Comparison of ENCODE assay signal across 10 cellular contexts in genomic region chr20:21510414-21510971, GRCh38. TPM values are rescaled to one million over a fixed set of nuclear protein-coding genes. Genes with fewer than 3 reads are reported as not detected.
DNase-seq lines count a peak whose midpoint lies in the region; ATAC-seq and TF ChIP-seq lines count a peak whose summit lies in the region.
"Had no signal": no experiment of that assay in that cellular context is flagged by ENCODE, and none has a peak within 500 bp of the region (broad histone marks: within the 10 kb centered on the region; RNA-seq: fewer than 3 reads in every experiment).

No MANE protein-coding gene starts in this region.

- H3K36me3 ChIP-seq in iPS-15b (ENCODE audit: control insufficient read depth, insufficient read depth, low read length): no peaks in the 10 kb centered on the region
- H3K36me3 ChIP-seq in smooth muscle cell (ENCODE audit: low read depth): no peaks in the 10 kb centered on the region
- H3K36me3 ChIP-seq in Caco-2 (ENCODE audit: control insufficient read depth, insufficient read depth, low read length): no peaks in the 10 kb centered on the region

- peaks cover 50% of the 10 kb centered on the region for H3K27me3 Mint-ChIP-seq in activated T-helper 17 cell treated with anti-CD3 and anti-CD28 coated beads, Interleukin-2, amount 50 U/mL, for 72 hours
- peaks cover 3% of the 10 kb centered on the region for H3K27me3 Mint-ChIP-seq in Caco-2 (ENCODE audit: insufficient read depth, unreplicated experiment)

- no TSS peak for BruUV-seq in Caco-2 (replicated peaks; lab: Mats Ljungman, UMichigan)

- TF ChIP-seq CTCF in GM20000 (IDR thresholded peaks at IDR 0.05; ENCODE audit: extremely low read depth, missing control alignments) (no peak), smooth muscle cell (IDR thresholded peaks at IDR 0.05; ENCODE audit: borderline replicate concordance, insufficient read depth, poor library complexity, severe bottlenecking) (no peak), Caco-2 (IDR thresholded peaks at IDR 0.05; ENCODE audit: insufficient read depth in 1 of 2, low read depth in 1 of 2, low read length in 1 of 2, severe bottlenecking in 1 of 2, unreplicated experiment in 1 of 2) (no peak)

- DNase-seq in GM20000 (ENCODE audit: low spot score): peak; percentile 63
- DNase-seq in smooth muscle cell (lab: John Stamatoyannopoulos, UW; ENCODE audit: unreplicated experiment): no peak
- DNase-seq in NCI-H1694 treated with DMSO at 0.1 percent for 48 hours (lab: John Stamatoyannopoulos, UW): no peak
- no peak for DNase-seq in Caco-2
- DNase-seq: NCI-H1930 had no signal

- no peaks in the 10 kb centered on the region for H3K36me3 Mint-ChIP-seq in activated T-helper 17 cell treated with anti-CD3 and anti-CD28 coated beads, Interleukin-2, amount 50 U/mL, for 72 hours (ENCODE audit: low read depth)
- no peaks in the 10 kb centered on the region for H3K36me3 Mint-ChIP-seq in Caco-2 (ENCODE audit: insufficient read depth, unreplicated experiment)

- H3K79me2 ChIP-seq in smooth muscle cell (ENCODE audit: low read depth): no peaks in the 10 kb centered on the region

- no peak for ATAC-seq in activated T-helper 17 cell treated with anti-CD3 and anti-CD28 coated beads, Interleukin-2, amount 50 U/mL, for 72 hours (replicated peaks)
- no peak for ATAC-seq in HG02885 (IDR thresholded peaks at IDR 0.05; ENCODE audit: poor library complexity, unreplicated experiment)
- ATAC-seq in activated CD4-positive, CD25-positive, alpha-beta regulatory T cell treated with anti-CD3 and anti-CD28 coated beads, Interleukin-2, amount 50 U/mL, for 24 hours: no peak

- H3K27me3 ChIP-seq in iPS-15b (ENCODE audit: control insufficient read depth, insufficient read depth, low read length) (peaks cover 73% of the 10 kb centered on the region), smooth muscle cell (ENCODE audit: low read depth) (peaks cover 100% of the 10 kb centered on the region), Caco-2 (replicated peaks; ENCODE audit: control insufficient read depth, insufficient read depth, low read length) (no peaks in the 10 kb centered on the region; the same call in 1 of the 2 replicates)

- H3F3A ChIP-seq in smooth muscle cell (ENCODE audit: low read depth): no peaks in the 10 kb centered on the region

- no peak overlapping the region for H3K27ac ChIP-seq in smooth muscle cell (ENCODE audit: low read depth)

- H3K4me1 ChIP-seq in iPS-15b (ENCODE audit: control insufficient read depth, insufficient read depth, low read length) (peaks cover 5% of the 10 kb centered on the region), smooth muscle cell (ENCODE audit: low read depth) (peaks cover 35% of the 10 kb centered on the region), Caco-2 (peaks cover 10% of the 10 kb centered on the region)

- WGBS in smooth muscle cell (ENCODE audit: low lambda C conversion rate): 1% methylated on average over 24 of the region's 43 CpGs

- H3K9me3 ChIP-seq in iPS-15b (ENCODE audit: control insufficient read depth, insufficient read depth, low read length): no peaks in the 10 kb centered on the region
- no peaks in the 10 kb centered on the region for H3K9me3 ChIP-seq in smooth muscle cell (replicated peaks; ENCODE audit: low read depth)
- no peaks in the 10 kb centered on the region; the same call in 1 of the 2 replicates for H3K9me3 ChIP-seq in Caco-2

- peak overlapping the region; percentile 93 for H3K4me2 ChIP-seq in smooth muscle cell

- peak overlapping the region; percentile 53 for H3K4me3 Mint-ChIP-seq in activated T-helper 17 cell treated with anti-CD3 and anti-CD28 coated beads, Interleukin-2, amount 50 U/mL, for 72 hours
- H3K4me3 Mint-ChIP-seq in Caco-2 (ENCODE audit: unreplicated experiment): no peak overlapping the region

- no peak overlapping the region for H3K9ac ChIP-seq in iPS-15b (ENCODE audit: low read depth, low read length)
- H3K9ac ChIP-seq in smooth muscle cell (ENCODE audit: low read depth): no peak overlapping the region

- CTCF ChIA-PET in Caco-2 (lab: Charles Lee): no interaction called here

- no peaks in the 10 kb centered on the region for H3K9me3 Mint-ChIP-seq in activated T-helper 17 cell treated with anti-CD3 and anti-CD28 coated beads, Interleukin-2, amount 50 U/mL, for 72 hours
- peaks cover 9% of the 10 kb centered on the region for H3K9me3 Mint-ChIP-seq in Caco-2 (ENCODE audit: unreplicated experiment)

- intact Hi-C loops in Caco-2 (cut with micrococcal nuclease; ENCODE audit: unreplicated experiment): no loop called here

- peak overlapping the region; percentile 8 for H3K4me3 ChIP-seq in iPS-15b (ENCODE audit: low read depth, low read length)
- H3K4me3 ChIP-seq in smooth muscle cell: peak overlapping the region; percentile 47
- no peak overlapping the region for H3K4me3 ChIP-seq in Caco-2 (ENCODE audit: low read depth, low read length)

- POLR2A ChIA-PET in Caco-2 (lab: Charles Lee): no interaction called here

- H3K4me1 Mint-ChIP-seq in activated T-helper 17 cell treated with anti-CD3 and anti-CD28 coated beads, Interleukin-2, amount 50 U/mL, for 72 hours: no peaks in the 10 kb centered on the region
- H3K4me1 Mint-ChIP-seq in Caco-2 (ENCODE audit: low read depth, unreplicated experiment): no peaks in the 10 kb centered on the region

- H2AFZ ChIP-seq in smooth muscle cell (ENCODE audit: low read depth): peak overlapping the region; percentile 43

- H4K20me1 ChIP-seq in smooth muscle cell (ENCODE audit: low read depth): no peaks in the 10 kb centered on the region

- no peak overlapping the region for H3K27ac Mint-ChIP-seq in activated T-helper 17 cell treated with anti-CD3 and anti-CD28 coated beads, Interleukin-2, amount 50 U/mL, for 72 hours
- H3K27ac Mint-ChIP-seq in Caco-2 (ENCODE audit: unreplicated experiment): no peak overlapping the region

RNA-seq across cellular contexts. Expression of gene NKX2-2, which starts 3.4 kb away (rescaled TPM):
- not detected for total RNA-seq in activated T-helper 17 cell treated with anti-CD3 and anti-CD28 coated beads, Interleukin-2, amount 50 U/mL, for 72 hours
- not detected in 2 replicates for total RNA-seq in smooth muscle cell
- polyA plus RNA-seq in smooth muscle cell: not detected in 2 replicates
- total RNA-seq in Caco-2 (2022): not detected in 2 replicates
- total RNA-seq: pulmonary artery endothelial cell had no signal
